ENCODE assay signal across 20 cellular contexts in genomic region chr3:184028275-184028890, GRCh38. TPM values are rescaled to one million over a fixed set of nuclear protein-coding genes. Genes with fewer than 3 reads are reported as not detected.
"Had no signal": no experiment of that assay in that cellular context is flagged by ENCODE, and none has a peak within 500 bp of the region (broad histone marks: within the 10 kb centered on the region; RNA-seq: fewer than 3 reads in every experiment).

No MANE protein-coding gene starts in this region.

RNA-seq across cellular contexts. Expression of gene HTR3D, which starts 3.2 kb away (rescaled TPM):
- total RNA-seq: activated naive CD4-positive, alpha-beta T cell treated with anti-CD3 and anti-CD28 coated beads for 36 hours; activated naive CD4-positive, alpha-beta T cell treated with anti-CD3 and anti-CD28 coated beads, Interleukin-2, amount 50 U/mL, for 72 hours; activated naive CD8-positive, alpha-beta T cell treated with anti-CD3 and anti-CD28 coated beads for 36 hours; activated naive CD8-positive, alpha-beta T cell treated with anti-CD3 and anti-CD28 coated beads, Interleukin-2, amount 10 ng/mL, durations not matched to agents 7 days and 5 days; activated T-cell treated with anti-CD3 and anti-CD28 coated beads, Interleukin-2, amount 50 U/mL, for 4 hours; activated T-helper 1 cell treated with anti-CD3 and anti-CD28 coated beads, Interleukin-12 subunit alpha, Interleukin-12 subunit beta, Interleukin-2, Interleukin-4 antibody, amounts not matched to agents 30 ng/mL and 10 ng/mL and 1 ng/mL, durations not matched to agents 14 hours and 24 hours and 36 hours; activated T-helper 17 cell treated with anti-CD3 and anti-CD28 coated beads, Interleukin-2, amount 50 U/mL, for 72 hours; activated T-helper 2 cell treated with anti-CD3 and anti-CD28 coated beads, Interferon-gamma antibody, Interleukin-2, Interleukin-4, amounts not matched to agents 10 μg/mL and 5 μg/mL and 100 μg/mL, durations not matched to agents 14 hours and 24 hours and 36 hours; adrenal gland; aorta; ascending aorta; astrocyte; body of pancreas; breast epithelium; bronchial epithelial cell; cardiac muscle cell; cardiac septum; cerebellum; chondrocyte had no signal
- polyA plus RNA-seq: adipose tissue, adrenal gland, aorta, cardiac muscle cell had no signal

RNA-seq across cellular contexts. Expression of gene HTR3C, which starts 24.5 kb away (rescaled TPM):
- total RNA-seq: activated naive CD4-positive, alpha-beta T cell treated with anti-CD3 and anti-CD28 coated beads for 36 hours; activated naive CD4-positive, alpha-beta T cell treated with anti-CD3 and anti-CD28 coated beads, Interleukin-2, amount 50 U/mL, for 72 hours; activated naive CD8-positive, alpha-beta T cell treated with anti-CD3 and anti-CD28 coated beads for 36 hours; activated naive CD8-positive, alpha-beta T cell treated with anti-CD3 and anti-CD28 coated beads, Interleukin-2, amount 10 ng/mL, durations not matched to agents 7 days and 5 days; activated T-cell treated with anti-CD3 and anti-CD28 coated beads, Interleukin-2, amount 50 U/mL, for 4 hours; activated T-helper 1 cell treated with anti-CD3 and anti-CD28 coated beads, Interleukin-12 subunit alpha, Interleukin-12 subunit beta, Interleukin-2, Interleukin-4 antibody, amounts not matched to agents 30 ng/mL and 10 ng/mL and 1 ng/mL, durations not matched to agents 14 hours and 24 hours and 36 hours; activated T-helper 17 cell treated with anti-CD3 and anti-CD28 coated beads, Interleukin-2, amount 50 U/mL, for 72 hours; activated T-helper 2 cell treated with anti-CD3 and anti-CD28 coated beads, Interferon-gamma antibody, Interleukin-2, Interleukin-4, amounts not matched to agents 10 μg/mL and 5 μg/mL and 100 μg/mL, durations not matched to agents 14 hours and 24 hours and 36 hours; adrenal gland; aorta; ascending aorta; astrocyte; body of pancreas; breast epithelium; bronchial epithelial cell; cardiac muscle cell; cardiac septum; cerebellum; chondrocyte had no signal
- polyA plus RNA-seq: adipose tissue, aorta had no signal
